Comparison of ENCODE assay signal across 30 cellular contexts in the genomic region with DNA sequence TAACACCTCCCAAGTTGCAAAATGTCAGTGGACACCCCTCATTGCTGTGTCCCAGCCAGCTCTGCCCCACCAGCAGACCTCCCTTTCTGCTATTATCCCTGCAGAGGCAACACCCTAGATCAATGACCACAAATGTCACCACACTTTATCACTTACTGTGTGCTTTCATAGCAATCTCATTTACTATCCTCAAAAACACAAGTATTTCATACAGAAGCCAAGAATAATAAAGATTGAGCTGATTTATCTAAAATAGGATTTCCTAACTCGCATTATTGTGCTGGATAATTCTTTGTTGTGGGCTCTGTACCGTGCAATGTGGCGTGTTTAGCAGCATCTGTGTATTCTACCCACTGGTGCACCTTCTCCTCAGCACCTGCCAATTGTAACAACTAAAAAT. TPM values are rescaled to one million over a fixed set of nuclear protein-coding genes. Genes with fewer than 3 reads are reported as not detected.
"Had no signal": no experiment of that assay in that cellular context is flagged by ENCODE, and none has a peak within 500 bp of the region (broad histone marks: within the 10 kb centered on the region; RNA-seq: fewer than 3 reads in every experiment).

No MANE protein-coding gene starts in this region.

- H3K4me3 ChIP-seq: esophagus muscularis mucosa, lower lobe of right lung, ovary, psoas muscle, sigmoid colon, skin epidermis, spleen, suprapubic skin, vagina had no signal

- H3K36me3 ChIP-seq: esophagus muscularis mucosa, lower lobe of right lung, ovary, sigmoid colon, spleen, suprapubic skin, vagina had no signal

- H3K4me3 Mint-ChIP-seq: dendritic cell treated with granulocyte-macrophage colony-stimulating factor and Interleukin-4, amounts not matched to agents 40 ng/mL and 50 ng/mL, for 4 days; endodermal cell; immature natural killer cell; naive thymus-derived CD8-positive, alpha-beta T cell; stimulated activated naive CD8-positive, alpha-beta T cell treated with anti-CD3 and anti-CD28 coated beads, Interleukin-15, amount 100 ng/mL, for 72 hours had no signal

- H3K27ac ChIP-seq: esophagus muscularis mucosa, lower lobe of right lung, ovary, psoas muscle, sigmoid colon, skin epidermis, spleen, suprapubic skin, vagina had no signal

- H3K27ac Mint-ChIP-seq: dendritic cell treated with granulocyte-macrophage colony-stimulating factor and Interleukin-4, amounts not matched to agents 40 ng/mL and 50 ng/mL, for 4 days; endodermal cell; immature natural killer cell; naive thymus-derived CD8-positive, alpha-beta T cell; stimulated activated naive CD8-positive, alpha-beta T cell treated with anti-CD3 and anti-CD28 coated beads, Interleukin-15, amount 100 ng/mL, for 72 hours had no signal

- H3K4me1 ChIP-seq: lower lobe of right lung, psoas muscle had no signal

- H3K4me1 Mint-ChIP-seq: immature natural killer cell; stimulated activated naive CD8-positive, alpha-beta T cell treated with anti-CD3 and anti-CD28 coated beads, Interleukin-15, amount 100 ng/mL, for 72 hours had no signal

- H3K9me3 Mint-ChIP-seq: dendritic cell treated with granulocyte-macrophage colony-stimulating factor and Interleukin-4, amounts not matched to agents 40 ng/mL and 50 ng/mL, for 4 days; endodermal cell; immature natural killer cell; naive thymus-derived CD8-positive, alpha-beta T cell; stimulated activated naive CD8-positive, alpha-beta T cell treated with anti-CD3 and anti-CD28 coated beads, Interleukin-15, amount 100 ng/mL, for 72 hours had no signal

- H3K9me3 ChIP-seq: esophagus muscularis mucosa, lower lobe of right lung, ovary, psoas muscle, sigmoid colon, suprapubic skin, vagina had no signal

- DNase-seq: effector CD8-positive, alpha-beta T cell; endodermal cell; foreskin melanocyte; hypothalamus; immature natural killer cell; islet precursor cell; kidney glomerular epithelial cell; left colon; left ventricle myocardium superior; lower lobe of right lung; naive thymus-derived CD8-positive, alpha-beta T cell; occipital lobe; ovary; posterior cingulate gyrus; psoas muscle; right cardiac atrium; sigmoid colon; spleen; stimulated activated CD4-positive, alpha-beta T cell treated with anti-CD3 and anti-CD28 coated beads, Interleukin-4, amount 100 ng/mL, for 4 hours; stimulated activated naive CD4-positive, alpha-beta T cell; stimulated activated naive CD8-positive, alpha-beta T cell treated with anti-CD3 and anti-CD28 coated beads, Interleukin-15, amount 100 ng/mL, for 72 hours; trophoblast cell had no signal

- ATAC-seq: left colon; left ventricle myocardium superior; lower lobe of right lung; naive thymus-derived CD8-positive, alpha-beta T cell; psoas muscle; right cardiac atrium; stimulated activated naive CD8-positive, alpha-beta T cell treated with anti-CD3 and anti-CD28 coated beads, Interleukin-15, amount 100 ng/mL, for 72 hours had no signal

- H3K27me3 ChIP-seq: ovary, sigmoid colon, suprapubic skin, vagina had no signal

- H3K36me3 Mint-ChIP-seq: immature natural killer cell; naive thymus-derived CD8-positive, alpha-beta T cell had no signal

RNA-seq across cellular contexts. Expression of gene ABCB5, which starts 13.2 kb away (rescaled TPM):
- total RNA-seq: endodermal cell; epithelial cell of proximal tubule; left ventricle myocardium superior; naive thymus-derived CD8-positive, alpha-beta T cell; occipital lobe; psoas muscle; right cardiac atrium had no signal
- polyA plus RNA-seq: fibroblast of lung; naive thymus-derived CD8-positive, alpha-beta T cell; neural cell; psoas muscle; right cardiac atrium; spleen had no signal
